10 cellular contexts compared by ENCODE assay signal in the genomic region with DNA sequence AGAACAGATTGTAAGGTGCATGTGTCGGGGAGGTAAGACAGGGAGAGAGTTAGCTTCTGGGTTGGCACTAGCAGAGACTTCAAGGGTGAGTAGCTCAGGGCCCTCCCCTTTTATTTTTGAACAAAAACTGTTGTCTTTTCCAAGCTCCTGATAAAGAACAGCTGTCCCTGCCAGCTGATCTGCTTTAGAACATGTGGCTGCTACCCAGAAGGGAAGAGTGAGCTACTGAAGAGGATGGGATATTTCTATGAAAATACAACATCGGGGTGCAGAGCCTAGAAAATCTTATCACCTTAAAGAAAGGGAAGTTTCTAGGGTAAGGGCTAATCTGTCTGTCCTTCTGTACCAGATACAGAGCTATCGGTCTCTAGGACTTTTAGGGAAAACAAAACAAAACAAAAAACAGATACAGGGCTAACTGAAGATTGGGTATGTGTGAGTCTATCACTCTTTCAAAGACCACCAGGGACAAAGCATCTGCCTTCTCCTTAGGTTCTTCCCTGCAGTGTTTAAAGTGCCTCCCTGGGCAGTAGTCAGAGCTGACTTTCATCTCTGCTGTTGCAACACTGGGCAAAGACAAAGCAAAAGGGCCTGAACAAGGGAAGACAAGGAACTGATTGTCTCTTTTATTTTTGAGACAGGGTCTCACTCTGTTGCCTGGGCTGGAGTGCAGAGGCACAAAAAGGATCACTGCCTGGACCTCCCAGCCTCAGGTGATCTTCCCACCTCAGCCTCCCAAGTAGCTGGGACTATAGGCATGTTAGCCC. TPM values are rescaled to one million over a fixed set of nuclear protein-coding genes. Genes with fewer than 3 reads are reported as not detected.
DNase-seq lines count a peak whose midpoint lies in the region; ATAC-seq and TF ChIP-seq lines count a peak whose summit lies in the region.
"Had no signal": no experiment of that assay in that cellular context is flagged by ENCODE, and none has a peak within 500 bp of the region (broad histone marks: within the 10 kb centered on the region; RNA-seq: fewer than 3 reads in every experiment).

No MANE protein-coding gene starts in this region.

- no peak for TF ChIP-seq CTCF in Peyer's patch (IDR thresholded peaks at IDR 0.05)
- TF ChIP-seq CTCF in chondrocyte (IDR thresholded peaks at IDR 0.05) = no peak
- no peak for TF ChIP-seq CTCF in lower lobe of right lung (IDR thresholded peaks at IDR 0.05)
- TF ChIP-seq CTCF in suprapubic skin (IDR thresholded peaks at IDR 0.05) = no peak

- peaks cover 10% of the 10 kb centered on the region for H3K4me1 Mint-ChIP-seq in chondrocyte (ENCODE audit: low read depth)

- intact Hi-C loops in lower lobe of right lung (cut with DNase I) = no loop called here

- ATAC-seq in lower lobe of right lung (no peak), HG02642 (IDR thresholded peaks at IDR 0.05; ENCODE audit: poor library complexity, unreplicated experiment) (no peak)

- 71% methylated on average over 3 of the region's 3 CpGs for WGBS in suprapubic skin

- H3K27me3 ChIP-seq in Peyer's patch (no peaks in the 10 kb centered on the region), lower lobe of right lung (ENCODE audit: low read depth) (no peaks in the 10 kb centered on the region), suprapubic skin (no peaks in the 10 kb centered on the region)

- H3K4me3 ChIP-seq in Peyer's patch (no peak overlapping the region), lower lobe of right lung (no peak overlapping the region), suprapubic skin (no peak overlapping the region)

- H3K27me3 Mint-ChIP-seq in chondrocyte (ENCODE audit: low read depth) = no peaks in the 10 kb centered on the region

- H3K27ac ChIP-seq in Peyer's patch (peak overlapping the region; percentile 6 to 73 (median 53)), lower lobe of right lung (peak overlapping the region; percentile 51), suprapubic skin (peak overlapping the region; percentile 72)

- peak overlapping the region; percentile 49 for H3K27ac Mint-ChIP-seq in chondrocyte (ENCODE audit: unreplicated experiment)

- peaks cover 33% of the 10 kb centered on the region for H3K36me3 Mint-ChIP-seq in chondrocyte (ENCODE audit: low read depth)

- TF ChIP-seq EP300 in suprapubic skin (IDR thresholded peaks at IDR 0.05) = no peak

- no peaks in the 10 kb centered on the region for H3K9me3 Mint-ChIP-seq in chondrocyte (ENCODE audit: low read depth)

- H3K9me3 ChIP-seq in Peyer's patch (no peaks in the 10 kb centered on the region), lower lobe of right lung (no peaks in the 10 kb centered on the region), suprapubic skin (no peaks in the 10 kb centered on the region)

- TF ChIP-seq POLR2A in Peyer's patch (IDR thresholded peaks at IDR 0.05) (no peak), suprapubic skin (IDR thresholded peaks at IDR 0.05) (no peak)

- no peak overlapping the region for H3K4me3 Mint-ChIP-seq in chondrocyte (ENCODE audit: unreplicated experiment)

- H3K4me1 ChIP-seq in Peyer's patch (peaks cover 0 to 29% (median 2%) of the 10 kb centered on the region in 4 donors), lower lobe of right lung (peaks cover 33% of the 10 kb centered on the region), suprapubic skin (peaks cover 42% of the 10 kb centered on the region)

- H3K36me3 ChIP-seq in Peyer's patch (peaks cover 0 to 67% (median 0%) of the 10 kb centered on the region in 3 donors), lower lobe of right lung (peaks cover 74% of the 10 kb centered on the region), suprapubic skin (peaks cover 68% of the 10 kb centered on the region)

- no peak for DNase-seq in Peyer's patch
- DNase-seq in chondrocyte (ENCODE audit: low spot score) = no peak
- DNase-seq in lower lobe of right lung = no peak
- DNase-seq in suprapubic skin (ENCODE audit: low spot score in 2 of 2) = no peak
- no peak for DNase-seq in activated CD8-positive, alpha-beta memory T cell treated with anti-CD3 and anti-CD28 coated beads, Interleukin-2, amount 50 U/mL, for 4 hours
- DNase-seq in LoVo (ENCODE audit: low spot score) = no peak
- DNase-seq in stimulated activated CD4-positive, alpha-beta T cell treated with anti-CD3 and anti-CD28 coated beads, Interleukin-1b, Interleukin-23, amount 100 ng/mL, for 48 hours = no peak
- DNase-seq: NCI-H510A; stimulated activated CD4-positive, alpha-beta T cell treated with anti-CD3 and anti-CD28 coated beads, Interleukin-4, amount 100 ng/mL, for 1 hour had no signal

RNA-seq across cellular contexts. Expression of gene DHRS13, which starts 5.0 kb away (rescaled TPM):
- 10 to 100 TPM in 1 of 4 donors, 1 to 10 TPM in 3; 3.3 to 10.0 (median 7.1) TPM for total RNA-seq in Peyer's patch
- 4.4 to 6.0 TPM (median 5.8 TPM) in 3 replicates for total RNA-seq in chondrocyte
- total RNA-seq in lower lobe of right lung = 10.6 TPM
- 10 to 100 TPM; 15.1 to 26.8 (median 20.2) TPM for total RNA-seq in suprapubic skin

RNA-seq across cellular contexts. Expression of gene FLOT2, which starts 10.4 kb away (rescaled TPM):
- total RNA-seq in Peyer's patch = 10 to 100 TPM; 21.7 to 53.6 (median 41.9) TPM
- total RNA-seq in chondrocyte = 46.6 to 74.1 TPM (median 65.8 TPM) in 3 replicates
- 170 TPM for total RNA-seq in lower lobe of right lung
- total RNA-seq in suprapubic skin = 10 to 100 TPM; 41.7 to 57.5 (median 52.3) TPM

RNA-seq across cellular contexts. Expression of gene PHF12, which starts 43.4 kb away (rescaled TPM):
- total RNA-seq in Peyer's patch (100 to 1,000 TPM in 1 of 4 donors, 10 to 100 TPM in 3; 54.8 to 114 (median 72.9) TPM), chondrocyte (30.2 to 49.2 TPM (median 33.6 TPM) in 3 replicates), lower lobe of right lung (36.2 TPM), suprapubic skin (10 to 100 TPM; 24.4 to 80.9 (median 35.4) TPM)

RNA-seq across cellular contexts. Expression of gene ERAL1, which starts 53.1 kb away (rescaled TPM):
- 100 to 1,000 TPM in 1 of 4 donors, 10 to 100 TPM in 3; 43.8 to 118 (median 51.0) TPM for total RNA-seq in Peyer's patch
- total RNA-seq in chondrocyte = 31.2 to 40.5 TPM (median 31.8 TPM) in 3 replicates
- 26.1 TPM for total RNA-seq in lower lobe of right lung
- 10 to 100 TPM; 42.2 to 61.4 (median 45.0) TPM for total RNA-seq in suprapubic skin
